ENCODE assay signal across 1 cellular context in the genomic region with DNA sequence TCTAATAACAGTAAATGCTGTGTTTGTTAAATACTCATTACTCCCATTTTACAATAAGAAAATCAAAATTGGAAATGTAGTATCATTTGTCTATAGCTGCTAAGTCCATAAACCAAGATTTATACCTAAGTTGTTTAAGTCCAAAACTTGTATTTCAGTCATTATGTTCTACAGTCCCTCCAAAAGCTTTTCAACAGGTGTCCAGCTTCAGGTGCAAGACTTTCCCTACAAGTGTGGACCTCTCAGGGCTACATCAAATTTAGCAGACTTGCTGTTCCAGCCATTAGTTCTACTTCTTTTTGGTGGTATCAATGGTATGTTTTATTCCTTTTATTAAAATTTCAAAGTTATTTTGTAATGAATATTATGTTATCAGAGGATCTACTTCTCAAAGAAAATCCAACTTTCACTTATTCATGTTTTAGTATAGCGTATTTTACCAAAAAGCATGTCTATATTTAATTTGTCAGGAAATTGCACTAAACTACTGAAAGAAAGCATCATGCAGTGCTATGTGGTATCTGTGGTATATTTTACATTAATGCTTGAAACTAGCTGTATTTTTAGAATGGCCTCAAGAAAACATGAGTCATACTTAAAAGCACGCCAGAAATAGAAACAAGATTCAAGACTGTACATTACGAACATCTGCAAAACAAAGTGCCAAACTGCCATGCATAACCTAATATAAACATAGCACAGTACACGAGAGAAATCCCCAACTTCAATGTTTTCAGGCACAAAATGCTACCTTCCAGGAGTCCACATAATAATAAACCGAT.
TF ChIP-seq lines count a peak whose summit lies in the region.

No MANE protein-coding gene starts in this region.

TF ChIP-seq in HCT116, 20 proteins besides CTCF, POLR2A, EP300 and RAD21 (continued from another document):
- no peak for TF ChIP-seq REST (IDR thresholded peaks at IDR 0.05; ENCODE audit: low read depth)
- TF ChIP-seq SIN3A (IDR thresholded peaks at IDR 0.05; ENCODE audit: low read depth), result no peak
- TF ChIP-seq JUND (IDR thresholded peaks at IDR 0.05), result peak; percentile 57
